ENCODE assay signal across 8 cellular contexts in genomic region chr2:202911513-202912341, GRCh38. TPM values are rescaled to one million over a fixed set of nuclear protein-coding genes. Genes with fewer than 3 reads are reported as not detected.
DNase-seq lines count a peak whose midpoint lies in the region; ATAC-seq and TF ChIP-seq lines count a peak whose summit lies in the region.

CARF (plus strand) TSS chr2:202912275; CDS start chr2:202941903, 29,628 bp downstream.
WDR12 (minus strand) TSS chr2:202911673; CDS start chr2:202911476, 197 bp downstream.

- peak within 1 kb of the TSS; percentile 98 for H3K4me3 Mint-ChIP-seq in CD4-positive, alpha-beta T cell
- H3K4me3 Mint-ChIP-seq in activated CD4-positive, alpha-beta memory T cell treated with anti-CD3 and anti-CD28 coated beads for 36 hours: peak within 1 kb of the TSS; percentile 98

- H3K36me3 ChIP-seq in duodenal mucosa (ENCODE audit: control insufficient read depth in 1 of 2, insufficient read depth in 2 of 2, low read length in 2 of 2) (peaks cover 0 to 7% of the 10 kb centered on the region in 2 donors), right lobe of liver (no peaks in the 10 kb centered on the region)

- CTCF ChIA-PET in CD4-positive, alpha-beta T cell (lab: Charles Lee): interaction anchor here (1.1 kb wide), 1 partner anchor 41 kb away, joined by 6 read pairs; no protein-coding TSS in a partner anchor
- CTCF ChIA-PET in activated CD4-positive, alpha-beta memory T cell treated with anti-CD3 and anti-CD28 coated beads for 36 hours (lab: Charles Lee): interaction anchor here (0.7 to 2.0 kb wide), 4 partner anchors 55 to 433 kb away, joined by 3 to 11 read pairs (median 6); partner anchors contain the start of gene CYP20A1

- DNase-seq in CD4-positive, alpha-beta T cell: peak; percentile 80 to 89 (median 85)
- DNase-seq in NCI-H82 (lab: John Stamatoyannopoulos, UW) (peak; percentile 97), right lobe of liver (peak; percentile 96 to 97 (median 96))
- DNase-seq in activated CD4-positive, alpha-beta memory T cell treated with anti-CD3 and anti-CD28 coated beads for 36 hours: peak; percentile 94
- peak; percentile 91 for DNase-seq in stimulated activated CD4-positive, alpha-beta T cell treated with anti-CD3 and anti-CD28 coated beads, Interleukin-4, amount 100 ng/mL, for 24 hours

- no peaks in the 10 kb centered on the region for H3K9me3 Mint-ChIP-seq in CD4-positive, alpha-beta T cell
- H3K9me3 Mint-ChIP-seq in activated CD4-positive, alpha-beta memory T cell treated with anti-CD3 and anti-CD28 coated beads for 36 hours: no peaks in the 10 kb centered on the region

- H3K4me1 Mint-ChIP-seq in CD4-positive, alpha-beta T cell (ENCODE audit: low read depth): peaks cover 40% of the 10 kb centered on the region
- peaks cover 32% of the 10 kb centered on the region for H3K4me1 Mint-ChIP-seq in activated CD4-positive, alpha-beta memory T cell treated with anti-CD3 and anti-CD28 coated beads for 36 hours (ENCODE audit: low read depth)

- WGBS in right lobe of liver (ENCODE audit: insufficient coverage, low coverage, low lambda C conversion rate, missing lambda C conversion rate): under 1% methylated on average over 34 of the region's 39 CpGs

- peak within 1 kb of the TSS; percentile 90 for H3K27ac Mint-ChIP-seq in CD4-positive, alpha-beta T cell
- peak within 1 kb of the TSS; percentile 93 for H3K27ac Mint-ChIP-seq in activated CD4-positive, alpha-beta memory T cell treated with anti-CD3 and anti-CD28 coated beads for 36 hours

- no peaks in the 10 kb centered on the region for H3K27me3 Mint-ChIP-seq in CD4-positive, alpha-beta T cell
- no peaks in the 10 kb centered on the region for H3K27me3 Mint-ChIP-seq in activated CD4-positive, alpha-beta memory T cell treated with anti-CD3 and anti-CD28 coated beads for 36 hours

- H3K9me3 ChIP-seq in CD4-positive, alpha-beta T cell (ENCODE audit: control insufficient read depth, low read length): no peaks in the 10 kb centered on the region
- no peaks in the 10 kb centered on the region for H3K9me3 ChIP-seq in duodenal mucosa (ENCODE audit: control insufficient read depth in 1 of 2, low read length in 2 of 2)
- H3K9me3 ChIP-seq in right lobe of liver: no peaks in the 10 kb centered on the region

- H3K27me3 ChIP-seq in CD4-positive, alpha-beta T cell (ENCODE audit: control insufficient read depth, insufficient read depth, low read length): no peaks in the 10 kb centered on the region
- H3K27me3 ChIP-seq in duodenal mucosa (ENCODE audit: control insufficient read depth in 1 of 2, insufficient read depth in 2 of 2, low read length in 2 of 2): no peaks in the 10 kb centered on the region
- H3K27me3 ChIP-seq in right lobe of liver: no peaks in the 10 kb centered on the region

- peak within 1 kb of the TSS; percentile 73 to 96 for H3K9ac ChIP-seq in duodenal mucosa (ENCODE audit: low read depth in 1 of 2, low read length in 2 of 2)

- H3K27ac ChIP-seq in CD4-positive, alpha-beta T cell (ENCODE audit: low read depth, low read length): peak within 1 kb of the TSS; percentile 72
- peak within 1 kb of the TSS; percentile 65 for H3K27ac ChIP-seq in duodenal mucosa (ENCODE audit: low read depth, low read length)
- peak within 1 kb of the TSS; percentile 63 to 81 (median 80) for H3K27ac ChIP-seq in right lobe of liver

- no peak for TF ChIP-seq CTCF in CD4-positive, alpha-beta T cell (IDR thresholded peaks at IDR 0.05)
- no peak for TF ChIP-seq CTCF in right lobe of liver (IDR thresholded peaks at IDR 0.05)

- intact Hi-C loops in CD4-positive, alpha-beta T cell (cut with DNase I, micrococcal nuclease): loop anchor here (2.0 to 5.0 kb wide), 3 partner anchors 101 to 327 kb away; partner anchors contain the start of genes CYP20A1 (in 2 of the 2) and NBEAL1 (in 1 of the 2)
- intact Hi-C loops in activated CD4-positive, alpha-beta memory T cell treated with anti-CD3 and anti-CD28 coated beads for 36 hours (cut with micrococcal nuclease): loop anchor here (1.0 to 10.0 kb wide), 8 partner anchors 41 to 901 kb away; partner anchors contain the start of genes ABI2, BMPR2, FAM117B and ICA1L
- intact Hi-C loops in right lobe of liver (cut with DNase I): no loop called here

- POLR2A ChIA-PET in CD4-positive, alpha-beta T cell (lab: Charles Lee): interaction anchor here (0.6 to 2.7 kb wide), 15 partner anchors 8 to 829 kb away, joined by 3 to 31 read pairs (median 4); partner anchors contain the start of genes CYP20A1, FAM117B, ICA1L and NBEAL1
- POLR2A ChIA-PET in activated CD4-positive, alpha-beta memory T cell treated with anti-CD3 and anti-CD28 coated beads for 36 hours (lab: Charles Lee): interaction anchor here (0.6 to 2.5 kb wide), 7 partner anchors 14 to 617 kb away, joined by 3 to 16 read pairs (median 4); partner anchors contain the start of genes CYP20A1, ICA1L and NBEAL1

- peak; percentile 81 for ATAC-seq in CD4-positive, alpha-beta T cell (ENCODE audit: poor library complexity)
- ATAC-seq in GM19452 (IDR thresholded peaks at IDR 0.05; ENCODE audit: unreplicated experiment) (peak; percentile 71), HG03575 (IDR thresholded peaks at IDR 0.05; ENCODE audit: extremely low read depth, insufficient number of reproducible peaks, low FRiP score, unreplicated experiment) (peak; percentile 43), right lobe of liver (peak; percentile 92 to 95 (median 94))

- TF ChIP-seq POLR2A in right lobe of liver (IDR thresholded peaks at IDR 0.05): peak; percentile 68

- H3K4me1 ChIP-seq in duodenal mucosa (ENCODE audit: control insufficient read depth in 1 of 2, insufficient read depth in 2 of 2, low read length in 2 of 2) (peaks cover 5 to 8% of the 10 kb centered on the region in 2 donors), right lobe of liver (peaks cover 0 to 13% (median 8%) of the 10 kb centered on the region in 4 donors)

- peak within 1 kb of the TSS; percentile 95 to 100 for H3K4me3 ChIP-seq in duodenal mucosa (ENCODE audit: low read depth in 1 of 2, low read length in 2 of 2)
- H3K4me3 ChIP-seq in right lobe of liver: peak within 1 kb of the TSS; percentile 74 to 92 (median 77)

- peaks cover 25% of the 10 kb centered on the region for H3K36me3 Mint-ChIP-seq in CD4-positive, alpha-beta T cell (ENCODE audit: low read depth)
- H3K36me3 Mint-ChIP-seq in activated CD4-positive, alpha-beta memory T cell treated with anti-CD3 and anti-CD28 coated beads for 36 hours: peaks cover 5% of the 10 kb centered on the region

RNA-seq across cellular contexts. Expression of gene CARF, which starts in this region (rescaled TPM):
- total RNA-seq in CD4-positive, alpha-beta T cell: 1 to 10 TPM; 9.0 to 9.6 TPM
- 1 to 10 TPM; 5.2 to 6.6 TPM for total RNA-seq in activated CD4-positive, alpha-beta memory T cell treated with anti-CD3 and anti-CD28 coated beads for 36 hours
- total RNA-seq in right lobe of liver: 1 to 10 TPM; 3.0 to 6.9 (median 4.3) TPM

RNA-seq across cellular contexts. Expression of gene WDR12, which starts in this region (rescaled TPM):
- 1 to 10 TPM; 6.2 to 7.7 TPM for total RNA-seq in CD4-positive, alpha-beta T cell
- 10 to 100 TPM; 86.1 to 97.8 TPM for total RNA-seq in activated CD4-positive, alpha-beta memory T cell treated with anti-CD3 and anti-CD28 coated beads for 36 hours
- 10 to 100 TPM; 14.2 to 27.0 (median 19.8) TPM for total RNA-seq in right lobe of liver

Comparison
In these comparisons a context has a peak if more than half of its experiments do, and no peak if none do; other contexts are left out.
1. Peak in every context shown above with its lines: DNase-seq, ATAC-seq, H3K4me3 ChIP-seq and H3K27ac ChIP-seq.
2. ATAC-seq: peak in every context shown above with its lines; median percentile 94 in right lobe of liver; 81 in CD4-positive, alpha-beta T cell; 71 in GM19452; 43 in HG03575.
3. intact Hi-C loops: an anchor here in CD4-positive, alpha-beta T cell (2.0 to 5.0 kb wide) and activated CD4-positive, alpha-beta memory T cell treated with anti-CD3 and anti-CD28 coated beads for 36 hours (1.0 to 10.0 kb wide); none called in right lobe of liver.